ENCODE assay signal across 1 cellular context in the genomic region with DNA sequence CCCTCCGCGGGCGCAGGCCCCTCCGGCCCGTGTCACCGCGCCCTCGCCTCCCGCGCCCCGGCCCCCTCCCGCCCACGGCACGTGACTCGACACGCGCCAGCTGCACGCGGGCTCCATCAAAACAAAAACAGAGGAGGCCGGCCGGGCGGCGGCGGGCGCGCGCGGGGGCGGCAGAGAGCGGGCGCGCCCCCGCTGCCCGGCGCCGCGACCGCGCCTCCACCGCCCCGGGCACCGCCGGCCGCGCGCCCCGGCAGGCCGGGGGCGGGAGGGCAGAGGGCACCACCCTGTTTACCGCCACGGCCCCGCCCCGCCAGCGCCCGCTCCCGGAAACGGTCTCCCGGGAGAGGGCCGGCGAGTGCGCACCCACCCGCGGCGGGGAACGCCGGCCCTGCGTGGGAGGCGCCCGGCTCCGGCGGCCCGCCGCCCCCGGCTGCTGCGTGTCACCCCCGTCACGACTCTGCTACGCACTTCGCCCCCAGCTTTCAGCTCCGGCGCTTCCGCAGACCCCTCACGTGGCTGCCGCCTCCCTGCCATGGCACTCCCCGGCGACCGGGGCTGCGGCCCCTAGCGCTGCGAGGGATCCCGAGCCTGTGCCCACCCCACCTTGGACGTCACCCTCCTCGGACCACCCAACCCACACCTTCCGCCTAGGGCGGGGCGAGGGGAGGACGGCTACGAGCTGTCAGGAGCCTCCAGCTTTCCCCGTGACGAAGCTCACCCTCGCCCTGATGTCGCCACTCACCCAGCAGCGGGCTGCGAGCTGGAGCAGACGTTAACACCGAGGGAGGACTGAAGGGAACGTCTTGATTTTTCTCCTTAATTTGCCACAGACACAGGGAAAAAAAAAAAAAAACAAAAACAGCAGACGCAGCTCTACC.
TF ChIP-seq lines count a peak whose summit lies in the region.

No MANE protein-coding gene starts in this region.

TF ChIP-seq in K562, 482 proteins besides CTCF, POLR2A, EP300 and RAD21 (continued from another document and continues in another):
- TF ChIP-seq, protein P1, sequence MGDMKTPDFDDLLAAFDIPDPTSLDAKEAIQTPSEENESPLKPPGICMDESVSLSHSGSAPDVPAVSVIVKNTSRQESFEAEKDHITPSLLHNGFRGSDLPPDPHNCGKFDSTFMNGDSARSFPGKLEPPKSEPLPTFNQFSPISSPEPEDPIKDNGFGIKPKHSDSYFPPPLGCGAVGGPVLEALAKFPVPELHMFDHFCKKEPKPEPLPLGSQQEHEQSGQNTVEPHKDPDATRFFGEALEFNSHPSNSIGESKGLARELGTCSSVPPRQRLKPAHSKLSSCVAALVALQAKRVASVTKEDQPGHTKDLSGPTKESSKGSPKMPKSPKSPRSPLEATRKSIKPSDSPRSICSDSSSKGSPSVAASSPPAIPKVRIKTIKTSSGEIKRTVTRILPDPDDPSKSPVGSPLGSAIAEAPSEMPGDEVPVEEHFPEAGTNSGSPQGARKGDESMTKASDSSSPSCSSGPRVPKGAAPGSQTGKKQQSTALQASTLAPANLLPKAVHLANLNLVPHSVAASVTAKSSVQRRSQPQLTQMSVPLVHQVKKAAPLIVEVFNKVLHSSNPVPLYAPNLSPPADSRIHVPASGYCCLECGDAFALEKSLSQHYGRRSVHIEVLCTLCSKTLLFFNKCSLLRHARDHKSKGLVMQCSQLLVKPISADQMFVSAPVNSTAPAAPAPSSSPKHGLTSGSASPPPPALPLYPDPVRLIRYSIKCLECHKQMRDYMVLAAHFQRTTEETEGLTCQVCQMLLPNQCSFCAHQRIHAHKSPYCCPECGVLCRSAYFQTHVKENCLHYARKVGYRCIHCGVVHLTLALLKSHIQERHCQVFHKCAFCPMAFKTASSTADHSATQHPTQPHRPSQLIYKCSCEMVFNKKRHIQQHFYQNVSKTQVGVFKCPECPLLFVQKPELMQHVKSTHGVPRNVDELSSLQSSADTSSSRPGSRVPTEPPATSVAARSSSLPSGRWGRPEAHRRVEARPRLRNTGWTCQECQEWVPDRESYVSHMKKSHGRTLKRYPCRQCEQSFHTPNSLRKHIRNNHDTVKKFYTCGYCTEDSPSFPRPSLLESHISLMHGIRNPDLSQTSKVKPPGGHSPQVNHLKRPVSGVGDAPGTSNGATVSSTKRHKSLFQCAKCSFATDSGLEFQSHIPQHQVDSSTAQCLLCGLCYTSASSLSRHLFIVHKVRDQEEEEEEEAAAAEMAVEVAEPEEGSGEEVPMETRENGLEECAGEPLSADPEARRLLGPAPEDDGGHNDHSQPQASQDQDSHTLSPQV (IDR thresholded peaks at IDR 0.05), result peak; percentile 74
- TF ChIP-seq TGIF2 (CRISPR knock-in tag; IDR thresholded peaks at IDR 0.05), result peak; percentile 83; the same call in 1 of the 2 replicates
- TF ChIP-seq ZNF384 (IDR thresholded peaks at IDR 0.05; ENCODE audit: low read depth, low read length), result no peak
- TF ChIP-seq, protein P2, sequence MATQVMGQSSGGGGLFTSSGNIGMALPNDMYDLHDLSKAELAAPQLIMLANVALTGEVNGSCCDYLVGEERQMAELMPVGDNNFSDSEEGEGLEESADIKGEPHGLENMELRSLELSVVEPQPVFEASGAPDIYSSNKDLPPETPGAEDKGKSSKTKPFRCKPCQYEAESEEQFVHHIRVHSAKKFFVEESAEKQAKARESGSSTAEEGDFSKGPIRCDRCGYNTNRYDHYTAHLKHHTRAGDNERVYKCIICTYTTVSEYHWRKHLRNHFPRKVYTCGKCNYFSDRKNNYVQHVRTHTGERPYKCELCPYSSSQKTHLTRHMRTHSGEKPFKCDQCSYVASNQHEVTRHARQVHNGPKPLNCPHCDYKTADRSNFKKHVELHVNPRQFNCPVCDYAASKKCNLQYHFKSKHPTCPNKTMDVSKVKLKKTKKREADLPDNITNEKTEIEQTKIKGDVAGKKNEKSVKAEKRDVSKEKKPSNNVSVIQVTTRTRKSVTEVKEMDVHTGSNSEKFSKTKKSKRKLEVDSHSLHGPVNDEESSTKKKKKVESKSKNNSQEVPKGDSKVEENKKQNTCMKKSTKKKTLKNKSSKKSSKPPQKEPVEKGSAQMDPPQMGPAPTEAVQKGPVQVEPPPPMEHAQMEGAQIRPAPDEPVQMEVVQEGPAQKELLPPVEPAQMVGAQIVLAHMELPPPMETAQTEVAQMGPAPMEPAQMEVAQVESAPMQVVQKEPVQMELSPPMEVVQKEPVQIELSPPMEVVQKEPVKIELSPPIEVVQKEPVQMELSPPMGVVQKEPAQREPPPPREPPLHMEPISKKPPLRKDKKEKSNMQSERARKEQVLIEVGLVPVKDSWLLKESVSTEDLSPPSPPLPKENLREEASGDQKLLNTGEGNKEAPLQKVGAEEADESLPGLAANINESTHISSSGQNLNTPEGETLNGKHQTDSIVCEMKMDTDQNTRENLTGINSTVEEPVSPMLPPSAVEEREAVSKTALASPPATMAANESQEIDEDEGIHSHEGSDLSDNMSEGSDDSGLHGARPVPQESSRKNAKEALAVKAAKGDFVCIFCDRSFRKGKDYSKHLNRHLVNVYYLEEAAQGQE (CRISPR knock-in tag; IDR thresholded peaks at IDR 0.05; ENCODE audit: low read depth), result peak; percentile 86
- peak; percentile 90 for TF ChIP-seq TARDBP (IDR thresholded peaks at IDR 0.05)
- TF ChIP-seq FOXK1 (CRISPR knock-in tag; IDR thresholded peaks at IDR 0.05; ENCODE audit: borderline replicate concordance), result peak; percentile 83; the same call in 1 of the 2 replicates
- no peak for TF ChIP-seq ZNF134 (CRISPR knock-in tag; conservative IDR thresholded peaks at IDR 0.05)
- TF ChIP-seq NCOA2 (IDR thresholded peaks at IDR 0.05; ENCODE audit: partially characterized antibody in 2 of 2), result no peak
- no peak for TF ChIP-seq MTF1 (CRISPR knock-in tag; IDR thresholded peaks at IDR 0.05; ENCODE audit: borderline replicate concordance)
- TF ChIP-seq PML (IDR thresholded peaks at IDR 0.05; ENCODE audit: low read length), result no peak
- TF ChIP-seq BRD4 (IDR thresholded peaks at IDR 0.05), result no peak
- peak; percentile 83 for TF ChIP-seq E2F3 (CRISPR knock-in tag; IDR thresholded peaks at IDR 0.05)
- no peak for TF ChIP-seq NFE2 (IDR thresholded peaks at IDR 0.05; ENCODE audit: low read depth)
- TF ChIP-seq PHF8 (IDR thresholded peaks at IDR 0.05; ENCODE audit: borderline replicate concordance, low read length), result peak; percentile 82; the same call in 1 of the 2 replicates
- peak; percentile 6 for TF ChIP-seq PHF20 (IDR thresholded peaks at IDR 0.05; ENCODE audit: partially characterized antibody)
- TF ChIP-seq NCOA1 (IDR thresholded peaks at IDR 0.05; ENCODE audit: low read depth), result peak; percentile 47; the same call in 1 of the 2 replicates
- TF ChIP-seq, protein P3, sequence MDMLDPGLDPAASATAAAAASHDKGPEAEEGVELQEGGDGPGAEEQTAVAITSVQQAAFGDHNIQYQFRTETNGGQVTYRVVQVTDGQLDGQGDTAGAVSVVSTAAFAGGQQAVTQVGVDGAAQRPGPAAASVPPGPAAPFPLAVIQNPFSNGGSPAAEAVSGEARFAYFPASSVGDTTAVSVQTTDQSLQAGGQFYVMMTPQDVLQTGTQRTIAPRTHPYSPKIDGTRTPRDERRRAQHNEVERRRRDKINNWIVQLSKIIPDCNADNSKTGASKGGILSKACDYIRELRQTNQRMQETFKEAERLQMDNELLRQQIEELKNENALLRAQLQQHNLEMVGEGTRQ (CRISPR knock-in tag; IDR thresholded peaks at IDR 0.05), result peak; percentile 86
- TF ChIP-seq CBX5 (IDR thresholded peaks at IDR 0.05; ENCODE audit: borderline replicate concordance, low read depth), result no peak
- TF ChIP-seq SETDB1 (IDR thresholded peaks at IDR 0.05; ENCODE audit: low read length), result peak; percentile 83
- no peak for TF ChIP-seq MAFG (tag; conservative IDR thresholded peaks at IDR 0.05)
- peak; percentile 84 for TF ChIP-seq ZNF644 (tag; IDR thresholded peaks at IDR 0.05; ENCODE audit: low read depth)
- TF ChIP-seq KDM5B (IDR thresholded peaks at IDR 0.05; ENCODE audit: insufficient replicate concordance, low read depth, low read length), result peak; percentile 55
- TF ChIP-seq RB1 (IDR thresholded peaks at IDR 0.05; ENCODE audit: low read depth), result peak; percentile 50
- TF ChIP-seq CREB1 (IDR thresholded peaks at IDR 0.05), result peak; percentile 75
- TF ChIP-seq CREB1 (CRISPR knock-in tag; IDR thresholded peaks at IDR 0.05), result peak; percentile 66; the same call in 1 of the 2 replicates
- TF ChIP-seq HDAC2 (IDR thresholded peaks at IDR 0.05), result peak; percentile 72; the same call in 1 of the 2 replicates
- TF ChIP-seq, protein P4, sequence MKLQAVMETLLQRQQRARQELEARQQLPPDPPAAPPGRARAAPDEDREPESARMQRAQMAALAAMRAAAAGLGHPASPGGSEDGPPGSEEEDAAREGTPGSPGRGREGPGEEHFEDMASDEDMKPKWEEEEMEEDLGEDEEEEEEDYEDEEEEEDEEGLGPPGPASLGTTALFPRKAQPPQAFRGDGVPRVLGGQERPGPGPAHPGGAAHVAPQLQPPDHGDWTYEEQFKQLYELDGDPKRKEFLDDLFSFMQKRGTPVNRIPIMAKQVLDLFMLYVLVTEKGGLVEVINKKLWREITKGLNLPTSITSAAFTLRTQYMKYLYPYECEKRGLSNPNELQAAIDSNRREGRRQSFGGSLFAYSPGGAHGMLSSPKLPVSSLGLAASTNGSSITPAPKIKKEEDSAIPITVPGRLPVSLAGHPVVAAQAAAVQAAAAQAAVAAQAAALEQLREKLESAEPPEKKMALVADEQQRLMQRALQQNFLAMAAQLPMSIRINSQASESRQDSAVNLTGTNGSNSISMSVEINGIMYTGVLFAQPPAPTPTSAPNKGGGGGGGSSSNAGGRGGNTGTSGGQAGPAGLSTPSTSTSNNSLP (IDR thresholded peaks at IDR 0.05; ENCODE audit: borderline replicate concordance, low read depth, low read length), result no peak
- no peak for TF ChIP-seq MECOM (CRISPR knock-in tag; IDR thresholded peaks at IDR 0.05)
- TF ChIP-seq, protein P5, sequence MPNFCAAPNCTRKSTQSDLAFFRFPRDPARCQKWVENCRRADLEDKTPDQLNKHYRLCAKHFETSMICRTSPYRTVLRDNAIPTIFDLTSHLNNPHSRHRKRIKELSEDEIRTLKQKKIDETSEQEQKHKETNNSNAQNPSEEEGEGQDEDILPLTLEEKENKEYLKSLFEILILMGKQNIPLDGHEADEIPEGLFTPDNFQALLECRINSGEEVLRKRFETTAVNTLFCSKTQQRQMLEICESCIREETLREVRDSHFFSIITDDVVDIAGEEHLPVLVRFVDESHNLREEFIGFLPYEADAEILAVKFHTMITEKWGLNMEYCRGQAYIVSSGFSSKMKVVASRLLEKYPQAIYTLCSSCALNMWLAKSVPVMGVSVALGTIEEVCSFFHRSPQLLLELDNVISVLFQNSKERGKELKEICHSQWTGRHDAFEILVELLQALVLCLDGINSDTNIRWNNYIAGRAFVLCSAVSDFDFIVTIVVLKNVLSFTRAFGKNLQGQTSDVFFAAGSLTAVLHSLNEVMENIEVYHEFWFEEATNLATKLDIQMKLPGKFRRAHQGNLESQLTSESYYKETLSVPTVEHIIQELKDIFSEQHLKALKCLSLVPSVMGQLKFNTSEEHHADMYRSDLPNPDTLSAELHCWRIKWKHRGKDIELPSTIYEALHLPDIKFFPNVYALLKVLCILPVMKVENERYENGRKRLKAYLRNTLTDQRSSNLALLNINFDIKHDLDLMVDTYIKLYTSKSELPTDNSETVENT (CRISPR knock-in tag; IDR thresholded peaks at IDR 0.05), result peak; percentile 89
- peak; percentile 95 for TF ChIP-seq SAP30 (IDR thresholded peaks at IDR 0.05; ENCODE audit: borderline replicate concordance, insufficient read depth, low read depth, low read length, poor library complexity, severe bottlenecking)
- no peak for TF ChIP-seq TRIM28 (IDR thresholded peaks at IDR 0.05)
- TF ChIP-seq PCBP1 (IDR thresholded peaks at IDR 0.05; ENCODE audit: low read depth, low read length, poor library complexity, severe bottlenecking), result peak; percentile 19
- TF ChIP-seq CREM (IDR thresholded peaks at IDR 0.05; ENCODE audit: low read depth), result peak; percentile 81
- no peak for TF ChIP-seq NCOA6 (IDR thresholded peaks at IDR 0.05)
- TF ChIP-seq, protein P6, sequence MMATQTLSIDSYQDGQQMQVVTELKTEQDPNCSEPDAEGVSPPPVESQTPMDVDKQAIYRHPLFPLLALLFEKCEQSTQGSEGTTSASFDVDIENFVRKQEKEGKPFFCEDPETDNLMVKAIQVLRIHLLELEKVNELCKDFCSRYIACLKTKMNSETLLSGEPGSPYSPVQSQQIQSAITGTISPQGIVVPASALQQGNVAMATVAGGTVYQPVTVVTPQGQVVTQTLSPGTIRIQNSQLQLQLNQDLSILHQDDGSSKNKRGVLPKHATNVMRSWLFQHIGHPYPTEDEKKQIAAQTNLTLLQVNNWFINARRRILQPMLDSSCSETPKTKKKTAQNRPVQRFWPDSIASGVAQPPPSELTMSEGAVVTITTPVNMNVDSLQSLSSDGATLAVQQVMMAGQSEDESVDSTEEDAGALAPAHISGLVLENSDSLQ (IDR thresholded peaks at IDR 0.05), result peak; percentile 64
- TF ChIP-seq, protein P7, sequence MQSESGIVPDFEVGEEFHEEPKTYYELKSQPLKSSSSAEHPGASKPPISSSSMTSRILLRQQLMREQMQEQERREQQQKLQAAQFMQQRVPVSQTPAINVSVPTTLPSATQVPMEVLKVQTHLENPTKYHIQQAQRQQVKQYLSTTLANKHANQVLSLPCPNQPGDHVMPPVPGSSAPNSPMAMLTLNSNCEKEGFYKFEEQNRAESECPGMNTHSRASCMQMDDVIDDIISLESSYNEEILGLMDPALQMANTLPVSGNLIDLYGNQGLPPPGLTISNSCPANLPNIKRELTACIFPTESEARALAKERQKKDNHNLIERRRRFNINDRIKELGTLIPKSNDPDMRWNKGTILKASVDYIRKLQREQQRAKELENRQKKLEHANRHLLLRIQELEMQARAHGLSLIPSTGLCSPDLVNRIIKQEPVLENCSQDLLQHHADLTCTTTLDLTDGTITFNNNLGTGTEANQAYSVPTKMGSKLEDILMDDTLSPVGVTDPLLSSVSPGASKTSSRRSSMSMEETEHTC (IDR thresholded peaks at IDR 0.05), result peak; percentile 27; the same call in 1 of the 2 replicates
- TF ChIP-seq MXI1 (IDR thresholded peaks at IDR 0.05; ENCODE audit: low read depth, low read length), result no peak
- TF ChIP-seq RHOXF2B (CRISPR knock-in tag; conservative IDR thresholded peaks at IDR 0.05), result no peak
- no peak for TF ChIP-seq ESRRB (CRISPR knock-in tag; IDR thresholded peaks at IDR 0.05; ENCODE audit: borderline replicate concordance)
- TF ChIP-seq, protein P8, sequence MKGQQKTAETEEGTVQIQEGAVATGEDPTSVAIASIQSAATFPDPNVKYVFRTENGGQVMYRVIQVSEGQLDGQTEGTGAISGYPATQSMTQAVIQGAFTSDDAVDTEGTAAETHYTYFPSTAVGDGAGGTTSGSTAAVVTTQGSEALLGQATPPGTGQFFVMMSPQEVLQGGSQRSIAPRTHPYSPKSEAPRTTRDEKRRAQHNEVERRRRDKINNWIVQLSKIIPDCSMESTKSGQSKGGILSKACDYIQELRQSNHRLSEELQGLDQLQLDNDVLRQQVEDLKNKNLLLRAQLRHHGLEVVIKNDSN (CRISPR knock-in tag; IDR thresholded peaks at IDR 0.05), result peak; percentile 81
- TF ChIP-seq FUS (optimal IDR thresholded peaks at IDR 0.05; ENCODE audit: low read depth, low read length), result peak; percentile 78
- TF ChIP-seq, protein P9, sequence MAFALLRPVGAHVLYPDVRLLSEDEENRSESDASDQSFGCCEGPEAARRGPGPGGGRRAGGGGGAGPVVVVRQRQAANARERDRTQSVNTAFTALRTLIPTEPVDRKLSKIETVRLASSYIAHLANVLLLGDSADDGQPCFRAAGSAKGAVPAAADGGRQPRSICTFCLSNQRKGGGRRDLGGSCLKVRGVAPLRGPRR (CRISPR knock-in tag; IDR thresholded peaks at IDR 0.05), result no peak
- peak; percentile 94 for TF ChIP-seq EGR1 (conservative IDR thresholded peaks at IDR 0.05)
- peak; percentile 77 for TF ChIP-seq CHD1 (IDR thresholded peaks at IDR 0.05; ENCODE audit: low read length)
- TF ChIP-seq POLR2AphosphoS5 (IDR thresholded peaks at IDR 0.05; ENCODE audit: control insufficient read depth, insufficient read depth, low read depth, low read length), result peak; percentile 57; the same call in 1 of the 2 replicates
